Comparison of ENCODE assay signal across 9 cellular contexts in genomic region chr15:95284933-95285401, GRCh38.
DNase-seq lines count a peak whose midpoint lies in the region; ATAC-seq and TF ChIP-seq lines count a peak whose summit lies in the region.
"Had no signal": no experiment of that assay in that cellular context is flagged by ENCODE, and none has a peak within 500 bp of the region (broad histone marks: within the 10 kb centered on the region; RNA-seq: fewer than 3 reads in every experiment).

No MANE protein-coding gene starts in this region.

- no peaks in the 10 kb centered on the region for H4K20me1 ChIP-seq in PC-3 (ENCODE audit: low read length)

- H2AFZ ChIP-seq in PC-3 (ENCODE audit: low read length): no peak overlapping the region

- CTCF ChIA-PET in PC-3 (lab: Charles Lee): no interaction called here

- peak; percentile 5 for DNase-seq in activated CD4-positive, alpha-beta T cell treated with anti-CD3 and anti-CD28 coated beads for 48 hours
- no peak for DNase-seq in activated CD4-positive, alpha-beta T cell treated with anti-CD3 and anti-CD28 coated beads for 4 hours
- DNase-seq in PC-3: peak; percentile 12
- no peak for DNase-seq in epithelial cell of proximal tubule (ENCODE audit: low read depth)
- no peak for DNase-seq in stimulated activated effector memory CD8-positive, alpha-beta T cell treated with anti-CD3 and anti-CD28 coated beads, Interleukin-12 subunit alpha, Interleukin-12 subunit beta, amount 100 ng/mL, for 72 hours (ENCODE audit: low spot score in 2 of 2)
- no peak for DNase-seq in cerebellar nuclear complex (lab: John Stamatoyannopoulos, UW)
- no peak for DNase-seq in NCI-H2227 (lab: John Stamatoyannopoulos, UW; ENCODE audit: unreplicated experiment)

- H3K27ac ChIP-seq in PC-3 (ENCODE audit: low read length): no peak overlapping the region

- POLR2A ChIA-PET in PC-3 (lab: Charles Lee; ENCODE audit: unreplicated experiment): no interaction called here

- no peak for ATAC-seq in PC-3
- no peak for ATAC-seq in stimulated activated effector memory CD8-positive, alpha-beta T cell treated with anti-CD3 and anti-CD28 coated beads, Interleukin-12 subunit alpha, Interleukin-12 subunit beta, amount 100 ng/mL, for 72 hours
- no peak for ATAC-seq in GM21737 (IDR thresholded peaks at IDR 0.05; ENCODE audit: unreplicated experiment)

- peaks cover 11% of the 10 kb centered on the region for H3K4me1 Mint-ChIP-seq in stimulated activated effector memory CD8-positive, alpha-beta T cell treated with anti-CD3 and anti-CD28 coated beads, Interleukin-12 subunit alpha, Interleukin-12 subunit beta, amount 100 ng/mL, for 72 hours

- H3K4me1 ChIP-seq in PC-3 (ENCODE audit: insufficient read depth, low read length): no peaks in the 10 kb centered on the region

- no peaks in the 10 kb centered on the region for H3K79me2 ChIP-seq in PC-3 (ENCODE audit: low read length)

- H3K36me3 ChIP-seq in PC-3 (ENCODE audit: low read depth, low read length): no peaks in the 10 kb centered on the region

- TF ChIP-seq CTCF in PC-3 (conservative IDR thresholded peaks at IDR 0.05; ENCODE audit: low read depth, low read length): peak; percentile 36; the same call in 1 of the 2 replicates
- peak; percentile 29 for TF ChIP-seq CTCF in epithelial cell of proximal tubule (conservative IDR thresholded peaks at IDR 0.05; ENCODE audit: low read depth, low read length)

- no peaks in the 10 kb centered on the region for H3F3A ChIP-seq in PC-3 (ENCODE audit: low read length, unreplicated experiment)

- BruUV-seq in PC-3 (replicated peaks; lab: Mats Ljungman, UMichigan): no TSS peak

- H3K9me2 ChIP-seq in PC-3 (replicated peaks; ENCODE audit: low read length): no peaks in the 10 kb centered on the region

- peak overlapping the region; percentile 12 for H3K27ac Mint-ChIP-seq in stimulated activated effector memory CD8-positive, alpha-beta T cell treated with anti-CD3 and anti-CD28 coated beads, Interleukin-12 subunit alpha, Interleukin-12 subunit beta, amount 100 ng/mL, for 72 hours
- H3K27ac Mint-ChIP-seq: dendritic cell treated with granulocyte-macrophage colony-stimulating factor and Interleukin-4, amounts not matched to agents 40 ng/mL and 50 ng/mL, for 4 days had no signal

- no peaks in the 10 kb centered on the region for H3K36me3 Mint-ChIP-seq in stimulated activated effector memory CD8-positive, alpha-beta T cell treated with anti-CD3 and anti-CD28 coated beads, Interleukin-12 subunit alpha, Interleukin-12 subunit beta, amount 100 ng/mL, for 72 hours

- intact Hi-C loops in PC-3 (cut with micrococcal nuclease): no loop called here

- no peak overlapping the region for H3K4me3 ChIP-seq in PC-3 (ENCODE audit: low read length)
- no peak overlapping the region for H3K4me3 ChIP-seq in epithelial cell of proximal tubule (ENCODE audit: low read depth, low read length)

- no peak overlapping the region for H3K4me3 Mint-ChIP-seq in stimulated activated effector memory CD8-positive, alpha-beta T cell treated with anti-CD3 and anti-CD28 coated beads, Interleukin-12 subunit alpha, Interleukin-12 subunit beta, amount 100 ng/mL, for 72 hours
- H3K4me3 Mint-ChIP-seq: dendritic cell treated with granulocyte-macrophage colony-stimulating factor and Interleukin-4, amounts not matched to agents 40 ng/mL and 50 ng/mL, for 4 days had no signal

- no peak overlapping the region for H3K4me2 ChIP-seq in PC-3 (ENCODE audit: low read length)

- H3K9me3 ChIP-seq in PC-3 (ENCODE audit: low read length): no peaks in the 10 kb centered on the region

- H3K27me3 ChIP-seq in PC-3 (ENCODE audit: low read length): no peaks in the 10 kb centered on the region

- no peak overlapping the region for H3K9ac ChIP-seq in PC-3 (ENCODE audit: low read length)

- H3K9me3 Mint-ChIP-seq in stimulated activated effector memory CD8-positive, alpha-beta T cell treated with anti-CD3 and anti-CD28 coated beads, Interleukin-12 subunit alpha, Interleukin-12 subunit beta, amount 100 ng/mL, for 72 hours: no peaks in the 10 kb centered on the region
- H3K9me3 Mint-ChIP-seq: dendritic cell treated with granulocyte-macrophage colony-stimulating factor and Interleukin-4, amounts not matched to agents 40 ng/mL and 50 ng/mL, for 4 days had no signal

Comparison
In these comparisons a context has a peak if more than half of its experiments do, and no peak if none do; other contexts are left out.
1. DNase-seq: peak in activated CD4-positive, alpha-beta T cell treated with anti-CD3 and anti-CD28 coated beads for 48 hours (single experiment) and PC-3 (single experiment); none in activated CD4-positive, alpha-beta T cell treated with anti-CD3 and anti-CD28 coated beads for 4 hours (0 of 2), epithelial cell of proximal tubule (single experiment), stimulated activated effector memory CD8-positive, alpha-beta T cell treated with anti-CD3 and anti-CD28 coated beads, Interleukin-12 subunit alpha, Interleukin-12 subunit beta, amount 100 ng/mL, for 72 hours (0 of 2), cerebellar nuclear complex (0 of 2) and NCI-H2227 (single experiment).